Comparison of ENCODE assay signal across 21 cellular contexts in the genomic region with DNA sequence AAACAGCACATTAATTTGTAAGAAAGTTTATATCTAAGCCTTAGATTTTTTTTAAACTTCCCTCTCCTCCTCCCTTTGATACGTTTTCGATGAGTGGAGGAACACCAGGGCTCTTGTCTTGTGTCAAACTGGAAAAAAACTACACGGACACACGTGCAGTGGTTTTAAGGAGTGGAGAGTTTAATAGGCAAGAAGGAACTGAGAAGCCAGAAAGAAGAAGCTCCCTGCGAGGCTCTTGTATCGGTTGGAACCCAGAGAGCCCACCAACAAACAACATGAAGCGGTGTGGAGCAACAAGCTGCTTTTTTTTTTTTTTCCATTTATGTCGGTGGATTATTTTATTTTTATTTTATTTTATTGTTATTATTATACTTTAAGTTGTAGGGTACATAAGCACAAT.
"Had no signal": no experiment of that assay in that cellular context is flagged by ENCODE, and none has a peak within 500 bp of the region (broad histone marks: within the 10 kb centered on the region; RNA-seq: fewer than 3 reads in every experiment).

No MANE protein-coding gene starts in this region.

- H3K27ac ChIP-seq: dorsolateral prefrontal cortex, right lobe of liver had no signal

- H3K36me3 ChIP-seq: right lobe of liver, tibial artery had no signal

- H3K27ac Mint-ChIP-seq: activated naive CD8-positive, alpha-beta T cell treated with anti-CD3 and anti-CD28 coated beads for 36 hours; activated T-helper 2 cell treated with anti-CD3 and anti-CD28 coated beads, Interferon-gamma antibody, Interleukin-2, Interleukin-4, amounts not matched to agents 10 μg/mL and 5 μg/mL and 100 μg/mL, durations not matched to agents 14 hours and 24 hours and 36 hours; endodermal cell; T-helper 2 cell treated with Interferon-gamma antibody and Interleukin-4, amounts not matched to agents 5 μg/mL and 100 μg/mL, for 36 hours had no signal

- H3K27me3 Mint-ChIP-seq: activated naive CD8-positive, alpha-beta T cell treated with anti-CD3 and anti-CD28 coated beads for 36 hours; stimulated activated naive CD8-positive, alpha-beta T cell treated with anti-CD3 and anti-CD28 coated beads, Interleukin-15, amount 100 ng/mL, for 72 hours had no signal

- H3K4me3 ChIP-seq: dorsolateral prefrontal cortex, right lobe of liver, skin epidermis, tibial artery had no signal

- DNase-seq: activated CD4-positive, alpha-beta T cell treated with anti-CD3 and anti-CD28 coated beads for 1 hour; activated CD8-positive, alpha-beta memory T cell treated with anti-CD3 and anti-CD28 coated beads, Interleukin-2, amount 50 U/mL, for 48 hours; activated naive CD4-positive, alpha-beta T cell treated with Interleukin-2 at 50 U/mL for 16 hours; activated naive CD8-positive, alpha-beta T cell treated with anti-CD3 and anti-CD28 coated beads for 36 hours; activated T-cell treated with anti-CD3 and anti-CD28 coated beads, Interleukin-2, amount 50 U/mL, for 4 hours; central memory CD4-positive, alpha-beta T cell; dorsolateral prefrontal cortex; endodermal cell; left colon; naive B cell; nucleus accumbens; right lobe of liver; stimulated activated CD4-positive, alpha-beta T cell treated with anti-CD3 and anti-CD28 coated beads, Interleukin-1b, Interleukin-23, amount 100 ng/mL, for 48 hours; stimulated activated naive CD8-positive, alpha-beta T cell treated with anti-CD3 and anti-CD28 coated beads, Interleukin-15, amount 100 ng/mL, for 72 hours; tibial artery had no signal

- H3K4me3 Mint-ChIP-seq: activated naive CD8-positive, alpha-beta T cell treated with anti-CD3 and anti-CD28 coated beads for 36 hours; activated T-cell treated with anti-CD3 and anti-CD28 coated beads, Interleukin-2, amount 50 U/mL, for 4 hours; endodermal cell; naive B cell; stimulated activated naive CD8-positive, alpha-beta T cell treated with anti-CD3 and anti-CD28 coated beads, Interleukin-15, amount 100 ng/mL, for 72 hours; T-helper 2 cell treated with Interferon-gamma antibody and Interleukin-4, amounts not matched to agents 5 μg/mL and 100 μg/mL, for 36 hours had no signal

- H3K27me3 ChIP-seq: dorsolateral prefrontal cortex, right lobe of liver, tibial artery had no signal

- H3K9me3 ChIP-seq: right lobe of liver, tibial artery had no signal

- H3K4me1 Mint-ChIP-seq: stimulated activated naive CD8-positive, alpha-beta T cell treated with anti-CD3 and anti-CD28 coated beads, Interleukin-15, amount 100 ng/mL, for 72 hours had no signal

- FAIRE-seq: astrocyte, keratinocyte, TTC549 had no signal

- H3K9me3 Mint-ChIP-seq: activated naive CD8-positive, alpha-beta T cell treated with anti-CD3 and anti-CD28 coated beads for 36 hours; activated T-cell treated with anti-CD3 and anti-CD28 coated beads, Interleukin-2, amount 50 U/mL, for 4 hours; activated T-helper 2 cell treated with anti-CD3 and anti-CD28 coated beads, Interferon-gamma antibody, Interleukin-2, Interleukin-4, amounts not matched to agents 10 μg/mL and 5 μg/mL and 100 μg/mL, durations not matched to agents 14 hours and 24 hours and 36 hours; stimulated activated naive CD8-positive, alpha-beta T cell treated with anti-CD3 and anti-CD28 coated beads, Interleukin-15, amount 100 ng/mL, for 72 hours; T-helper 2 cell treated with Interferon-gamma antibody and Interleukin-4, amounts not matched to agents 5 μg/mL and 100 μg/mL, for 36 hours had no signal

- H3K36me3 Mint-ChIP-seq: activated naive CD8-positive, alpha-beta T cell treated with anti-CD3 and anti-CD28 coated beads for 36 hours; naive B cell had no signal

- ATAC-seq: activated T-cell treated with anti-CD3 and anti-CD28 coated beads, Interleukin-2, amount 50 U/mL, for 4 hours; left colon; stimulated activated naive CD8-positive, alpha-beta T cell treated with anti-CD3 and anti-CD28 coated beads, Interleukin-15, amount 100 ng/mL, for 72 hours had no signal

- H3K4me1 ChIP-seq: right lobe of liver had no signal
